Comparison of ENCODE assay signal across 8 cellular contexts in genomic region chr10:26861326-26861998, GRCh38. TPM values are rescaled to one million over a fixed set of nuclear protein-coding genes. Genes with fewer than 3 reads are reported as not detected.
A peak's percentile ranks its signal among the peaks of the same experiment; 100 is the strongest.
DNase-seq lines count a peak whose midpoint lies in the region; ATAC-seq and TF ChIP-seq lines count a peak whose summit lies in the region.

No MANE protein-coding gene starts in this region.

- ATAC-seq in heart left ventricle (no peak), memory B cell (ENCODE audit: low read depth) (no peak)

- TF ChIP-seq CTCF in heart left ventricle (IDR thresholded peaks at IDR 0.05) (peak in 8 of 12 donors; percentile 0 to 90 (median 76)), right atrium auricular region (IDR thresholded peaks at IDR 0.05) (peak in 1 of 2 donors; percentile 0), transverse colon (IDR thresholded peaks at IDR 0.05) (peak in 1 of 5 experiments; percentile 39)

- no peaks in the 10 kb centered on the region for H3K9me3 Mint-ChIP-seq in memory B cell

- peak overlapping the region; percentile 83 for H3K9ac ChIP-seq in adipocyte (ENCODE audit: low read length)

- H3K27me3 ChIP-seq in heart left ventricle: no peaks in the 10 kb centered on the region
- no peaks in the 10 kb centered on the region for H3K27me3 ChIP-seq in right atrium auricular region
- no peaks in the 10 kb centered on the region for H3K27me3 ChIP-seq in adipocyte (replicated peaks; ENCODE audit: control insufficient read depth, insufficient read depth, low read length)
- H3K27me3 ChIP-seq in transverse colon: no peaks in the 10 kb centered on the region

- H3K36me3 Mint-ChIP-seq in memory B cell: peaks cover 2% of the 10 kb centered on the region

- WGBS in heart left ventricle, 4 donors: 63 to 68% (median 65%) methylated on average over 15 of the region's 15 CpGs
- WGBS in transverse colon (ENCODE audit: low coverage in 1 of 2), 2 donors: 42 to 55% methylated on average over 10 to 15 of the region's 15 CpGs

- H3K4me1 Mint-ChIP-seq in memory B cell: peaks cover 24% of the 10 kb centered on the region

- TF ChIP-seq EP300 in transverse colon (IDR thresholded peaks at IDR 0.05; ENCODE audit: low read depth): no peak

- H3K27ac Mint-ChIP-seq in memory B cell: peak overlapping the region; percentile 100

- peak overlapping the region in 9 of 12 donors; percentile 6 to 99 (median 76) for H3K4me3 ChIP-seq in heart left ventricle
- H3K4me3 ChIP-seq in right atrium auricular region: peak overlapping the region in 1 of 2 donors; percentile 98
- peak overlapping the region; percentile 76 for H3K4me3 ChIP-seq in adipocyte (ENCODE audit: low read length)
- peak overlapping the region in 3 of 4 donors; percentile 12 to 88 (median 74) for H3K4me3 ChIP-seq in transverse colon

- in situ Hi-C loops in transverse colon (cut with MboI; ENCODE audit: low pct_ligation_motif_present in 1 of 4, low pct_unique_long_range_greater_than_20kb in 1 of 4, low sequenced_read_pairs in 3 of 4): loop anchor here in 1 of 4 donors (25.0 kb wide), 1 partner anchor 124 kb away; no protein-coding TSS in a partner anchor

- TF ChIP-seq POLR2A in heart left ventricle (IDR thresholded peaks at IDR 0.05) (no peak), transverse colon (IDR thresholded peaks at IDR 0.05) (no peak)

- H3K36me3 ChIP-seq in heart left ventricle (no peaks in the 10 kb centered on the region), right atrium auricular region (no peaks in the 10 kb centered on the region), adipocyte (ENCODE audit: control insufficient read depth, insufficient read depth, low read length, severe bottlenecking) (no peaks in the 10 kb centered on the region), transverse colon (no peaks in the 10 kb centered on the region)

- H3K27ac ChIP-seq in heart left ventricle: peak overlapping the region in 2 of 12 donors; percentile 33 to 42
- H3K27ac ChIP-seq in right atrium auricular region: no peak overlapping the region
- H3K27ac ChIP-seq in transverse colon: peak overlapping the region in 2 of 4 donors; percentile 97 to 98

- H3K4me1 ChIP-seq in heart left ventricle (peaks cover 6 to 40% (median 25%) of the 10 kb centered on the region in 12 donors), right atrium auricular region (peaks cover 0 to 36% of the 10 kb centered on the region in 2 donors), adipocyte (ENCODE audit: control insufficient read depth, insufficient read depth, low read length) (peaks cover 29% of the 10 kb centered on the region), transverse colon (peaks cover 2 to 39% (median 21%) of the 10 kb centered on the region in 4 donors)

- intact Hi-C loops in heart left ventricle (cut with DNase I) (loop anchor here in 5 of 10 donors (5.0 to 10.0 kb wide), 4 partner anchors 134 to 293 kb away; partner anchors contain the start of genes PDSS1 (in 2 of the 5), MASTL (in 1 of the 5) and YME1L1 (in 1 of the 5)), transverse colon (cut with DNase I; ENCODE audit: low total_unique reads) (no loop called here)

- H3K9me3 ChIP-seq in heart left ventricle (no peaks in the 10 kb centered on the region), right atrium auricular region (no peaks in the 10 kb centered on the region), adipocyte (ENCODE audit: control insufficient read depth, low read length) (no peaks in the 10 kb centered on the region), transverse colon (no peaks in the 10 kb centered on the region)

- peaks cover 2% of the 10 kb centered on the region for H3K27me3 Mint-ChIP-seq in memory B cell

- DNase-seq in heart left ventricle (no peak), right atrium auricular region (ENCODE audit: low spot score) (no peak), adipocyte (ENCODE audit: low read depth) (no peak), memory B cell (ENCODE audit: low spot score in 2 of 2) (no peak), transverse colon (no peak), NOMO-1 treated with dmso at 0.1 percent for 144 hours (lab: John Stamatoyannopoulos, UW; ENCODE audit: unreplicated experiment) (no peak), DMS 273 (lab: John Stamatoyannopoulos, UW; ENCODE audit: unreplicated experiment) (no peak), NCI-H187 treated with DMSO at 0.1 percent for 48 hours (lab: John Stamatoyannopoulos, UW) (no peak)

- peak overlapping the region; percentile 100 for H3K4me3 Mint-ChIP-seq in memory B cell

RNA-seq across cellular contexts. Expression of gene ABI1, which starts 0.7 kb away (rescaled TPM):
- 10 to 100 TPM; 17.0 to 50.0 (median 29.2) TPM for total RNA-seq in heart left ventricle
- 10 to 100 TPM in 1 of 2 donors, 1 to 10 TPM in 1; 8.5 to 25.6 TPM for polyA plus RNA-seq in heart left ventricle
- total RNA-seq in right atrium auricular region: 10 to 100 TPM; 20.3 to 27.7 TPM
- 10 to 100 TPM; 29.9 to 54.5 (median 47.8) TPM for total RNA-seq in transverse colon
